Comparison of ENCODE assay signal across 1 cellular context in the genomic region with DNA sequence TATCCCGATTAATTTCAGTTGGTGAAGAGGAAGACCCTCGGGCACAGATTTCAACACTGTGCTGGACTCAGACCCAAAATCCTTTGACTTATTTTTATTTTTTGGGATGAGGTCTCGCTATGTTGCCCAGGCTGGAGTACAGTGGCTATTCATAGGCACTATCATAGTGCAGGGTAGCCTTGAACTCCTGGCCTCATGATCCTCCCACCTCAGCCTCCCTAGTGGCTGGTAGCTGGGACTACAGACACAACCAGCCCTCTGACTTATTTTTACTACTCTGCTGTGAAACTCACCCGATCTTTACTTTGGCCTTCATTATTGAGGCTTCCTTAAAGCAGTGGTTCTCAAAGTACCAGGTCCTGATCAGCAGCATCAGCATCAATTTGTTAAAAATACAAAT.
TF ChIP-seq lines count a peak whose summit lies in the region.

No MANE protein-coding gene starts in this region.

TF ChIP-seq in SK-N-SH, 30 proteins besides CTCF, POLR2A, EP300 and RAD21:
- TF ChIP-seq, protein P1, sequence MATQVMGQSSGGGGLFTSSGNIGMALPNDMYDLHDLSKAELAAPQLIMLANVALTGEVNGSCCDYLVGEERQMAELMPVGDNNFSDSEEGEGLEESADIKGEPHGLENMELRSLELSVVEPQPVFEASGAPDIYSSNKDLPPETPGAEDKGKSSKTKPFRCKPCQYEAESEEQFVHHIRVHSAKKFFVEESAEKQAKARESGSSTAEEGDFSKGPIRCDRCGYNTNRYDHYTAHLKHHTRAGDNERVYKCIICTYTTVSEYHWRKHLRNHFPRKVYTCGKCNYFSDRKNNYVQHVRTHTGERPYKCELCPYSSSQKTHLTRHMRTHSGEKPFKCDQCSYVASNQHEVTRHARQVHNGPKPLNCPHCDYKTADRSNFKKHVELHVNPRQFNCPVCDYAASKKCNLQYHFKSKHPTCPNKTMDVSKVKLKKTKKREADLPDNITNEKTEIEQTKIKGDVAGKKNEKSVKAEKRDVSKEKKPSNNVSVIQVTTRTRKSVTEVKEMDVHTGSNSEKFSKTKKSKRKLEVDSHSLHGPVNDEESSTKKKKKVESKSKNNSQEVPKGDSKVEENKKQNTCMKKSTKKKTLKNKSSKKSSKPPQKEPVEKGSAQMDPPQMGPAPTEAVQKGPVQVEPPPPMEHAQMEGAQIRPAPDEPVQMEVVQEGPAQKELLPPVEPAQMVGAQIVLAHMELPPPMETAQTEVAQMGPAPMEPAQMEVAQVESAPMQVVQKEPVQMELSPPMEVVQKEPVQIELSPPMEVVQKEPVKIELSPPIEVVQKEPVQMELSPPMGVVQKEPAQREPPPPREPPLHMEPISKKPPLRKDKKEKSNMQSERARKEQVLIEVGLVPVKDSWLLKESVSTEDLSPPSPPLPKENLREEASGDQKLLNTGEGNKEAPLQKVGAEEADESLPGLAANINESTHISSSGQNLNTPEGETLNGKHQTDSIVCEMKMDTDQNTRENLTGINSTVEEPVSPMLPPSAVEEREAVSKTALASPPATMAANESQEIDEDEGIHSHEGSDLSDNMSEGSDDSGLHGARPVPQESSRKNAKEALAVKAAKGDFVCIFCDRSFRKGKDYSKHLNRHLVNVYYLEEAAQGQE (IDR thresholded peaks at IDR 0.05; ENCODE audit: low read depth, low read length) = no peak
- TF ChIP-seq USF1 (IDR thresholded peaks at IDR 0.05; ENCODE audit: borderline replicate concordance, low read depth) = no peak
- no peak for TF ChIP-seq ELF1 (IDR thresholded peaks at IDR 0.05)
- TF ChIP-seq GATA2 (CRISPR knock-in tag; IDR thresholded peaks at IDR 0.05) = no peak
- TF ChIP-seq MEF2A (IDR thresholded peaks at IDR 0.05; ENCODE audit: borderline replicate concordance, low read depth) = no peak
- TF ChIP-seq TCF12 (IDR thresholded peaks at IDR 0.05) = no peak
- no peak for TF ChIP-seq RFX5 (IDR thresholded peaks at IDR 0.05; ENCODE audit: low read length)
- no peak for TF ChIP-seq PBX3 (IDR thresholded peaks at IDR 0.05)
- TF ChIP-seq, protein P2, sequence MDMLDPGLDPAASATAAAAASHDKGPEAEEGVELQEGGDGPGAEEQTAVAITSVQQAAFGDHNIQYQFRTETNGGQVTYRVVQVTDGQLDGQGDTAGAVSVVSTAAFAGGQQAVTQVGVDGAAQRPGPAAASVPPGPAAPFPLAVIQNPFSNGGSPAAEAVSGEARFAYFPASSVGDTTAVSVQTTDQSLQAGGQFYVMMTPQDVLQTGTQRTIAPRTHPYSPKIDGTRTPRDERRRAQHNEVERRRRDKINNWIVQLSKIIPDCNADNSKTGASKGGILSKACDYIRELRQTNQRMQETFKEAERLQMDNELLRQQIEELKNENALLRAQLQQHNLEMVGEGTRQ (IDR thresholded peaks at IDR 0.05; ENCODE audit: borderline replicate concordance, low read depth, low read length) = no peak
- TF ChIP-seq, protein P3, sequence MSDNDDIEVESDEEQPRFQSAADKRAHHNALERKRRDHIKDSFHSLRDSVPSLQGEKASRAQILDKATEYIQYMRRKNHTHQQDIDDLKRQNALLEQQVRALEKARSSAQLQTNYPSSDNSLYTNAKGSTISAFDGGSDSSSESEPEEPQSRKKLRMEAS (IDR thresholded peaks at IDR 0.05; ENCODE audit: low read depth) = no peak
- TF ChIP-seq TEAD4 (IDR thresholded peaks at IDR 0.05; ENCODE audit: borderline replicate concordance, insufficient read depth) = no peak
- no peak for TF ChIP-seq JUND (IDR thresholded peaks at IDR 0.05)
- TF ChIP-seq YY1 (IDR thresholded peaks at IDR 0.05; ENCODE audit: low read depth) = no peak
- TF ChIP-seq FOXM1 (IDR thresholded peaks at IDR 0.05; ENCODE audit: low read depth) = no peak
- TF ChIP-seq MXI1 (IDR thresholded peaks at IDR 0.05; ENCODE audit: low read depth, low read length) = no peak
TF ChIP-seq in SK-N-SH: peak in this region for 0.
